1 cellular context compared by ENCODE assay signal in the genomic region with DNA sequence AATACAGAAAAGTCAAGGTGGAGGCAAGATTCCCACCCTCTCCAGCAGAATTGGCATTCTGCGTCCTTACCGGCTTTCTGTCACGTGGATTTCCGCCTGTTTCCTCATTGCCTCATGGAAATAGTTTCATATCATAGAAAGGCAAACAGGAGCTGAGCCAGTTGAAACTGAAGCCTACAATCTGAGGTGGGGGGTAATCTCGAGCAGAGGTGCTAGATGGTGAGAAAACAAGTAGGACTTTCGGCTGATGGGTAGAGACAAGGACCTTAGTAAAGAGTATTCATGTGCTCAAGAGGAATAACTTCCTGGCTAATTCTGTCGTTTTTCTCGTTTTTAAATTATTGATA.
TF ChIP-seq lines count a peak whose summit lies in the region.

No MANE protein-coding gene starts in this region.

TF ChIP-seq in HepG2, 621 proteins besides CTCF, POLR2A, EP300 and RAD21:
- no peak for TF ChIP-seq HNF1A (IDR thresholded peaks at IDR 0.05; ENCODE audit: low read depth)
- TF ChIP-seq HNF1A (CRISPR knock-in tag; IDR thresholded peaks at IDR 0.05; ENCODE audit: borderline replicate concordance): no peak
- TF ChIP-seq U2AF2 (IDR thresholded peaks at IDR 0.05; ENCODE audit: low read depth, low read length): no peak
- no peak for TF ChIP-seq ZNF350 (CRISPR knock-in tag; IDR thresholded peaks at IDR 0.05; ENCODE audit: borderline replicate concordance, low read depth)
- TF ChIP-seq, protein P1, sequence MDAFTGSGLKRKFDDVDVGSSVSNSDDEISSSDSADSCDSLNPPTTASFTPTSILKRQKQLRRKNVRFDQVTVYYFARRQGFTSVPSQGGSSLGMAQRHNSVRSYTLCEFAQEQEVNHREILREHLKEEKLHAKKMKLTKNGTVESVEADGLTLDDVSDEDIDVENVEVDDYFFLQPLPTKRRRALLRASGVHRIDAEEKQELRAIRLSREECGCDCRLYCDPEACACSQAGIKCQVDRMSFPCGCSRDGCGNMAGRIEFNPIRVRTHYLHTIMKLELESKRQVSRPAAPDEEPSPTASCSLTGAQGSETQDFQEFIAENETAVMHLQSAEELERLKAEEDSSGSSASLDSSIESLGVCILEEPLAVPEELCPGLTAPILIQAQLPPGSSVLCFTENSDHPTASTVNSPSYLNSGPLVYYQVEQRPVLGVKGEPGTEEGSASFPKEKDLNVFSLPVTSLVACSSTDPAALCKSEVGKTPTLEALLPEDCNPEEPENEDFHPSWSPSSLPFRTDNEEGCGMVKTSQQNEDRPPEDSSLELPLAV (CRISPR knock-in tag; conservative IDR thresholded peaks at IDR 0.05; ENCODE audit: low read depth): no peak
TF ChIP-seq in HepG2: peak in this region for 0.
